Comparison of ENCODE assay signal across 35 cellular contexts in genomic region chr10:50853557-50853956, GRCh38. TPM values are rescaled to one million over a fixed set of nuclear protein-coding genes. Genes with fewer than 3 reads are reported as not detected.
"Had no signal": no experiment of that assay in that cellular context is flagged by ENCODE, and none has a peak within 500 bp of the region (broad histone marks: within the 10 kb centered on the region; RNA-seq: fewer than 3 reads in every experiment).

No MANE protein-coding gene starts in this region.

- DNase-seq: activated CD4-positive, alpha-beta memory T cell treated with anti-CD3 and anti-CD28 coated beads for 36 hours; activated CD4-positive, alpha-beta T cell treated with anti-CD3 and anti-CD28 coated beads for 36 hours; activated CD4-positive, alpha-beta T cell treated with anti-CD3 and anti-CD28 coated beads, Interleukin-2, amount 10 ng/mL, durations not matched to agents 24 days and 14 days; activated CD4-positive, CD25-positive, alpha-beta regulatory T cell; activated CD4-positive, CD25-positive, alpha-beta regulatory T cell treated with anti-CD3 and anti-CD28 coated beads, Interleukin-2, amount 50 U/mL, for 72 hours; activated CD8-positive, alpha-beta memory T cell treated with anti-CD3 and anti-CD28 coated beads, Interleukin-2, amount 10 ng/mL, durations not matched to agents 7 days and 5 days; activated CD8-positive, alpha-beta memory T cell treated with anti-CD3 and anti-CD28 coated beads, Interleukin-2, amount 50 U/mL, for 4 hours; activated CD8-positive, alpha-beta T cell treated with anti-CD3 and anti-CD28 coated beads, Interleukin-2, amount 10 ng/mL, durations not matched to agents 7 days and 5 days; activated effector memory CD4-positive, alpha-beta T cell treated with anti-CD3 and anti-CD28 coated beads, Interleukin-2, amount 50 U/mL, for 16 hours; activated naive CD4-positive, alpha-beta T cell treated with anti-CD3 and anti-CD28 coated beads for 36 hours; activated naive CD8-positive, alpha-beta T cell treated with anti-CD3 and anti-CD28 coated beads for 36 hours; activated naive CD8-positive, alpha-beta T cell treated with anti-CD3 and anti-CD28 coated beads, Interleukin-2, amount 50 U/mL, for 24 hours; activated T-cell treated with anti-CD3 and anti-CD28 coated beads, Interleukin-2, amount 50 U/mL, for 1 hour; activated T-cell treated with anti-CD3 and anti-CD28 coated beads, Interleukin-2, amount 50 U/mL, for 48 hours; adrenal gland; amygdala; aorta; body of pancreas; caudate nucleus; cortex of kidney; dermis blood vessel endothelial cell; effector CD4-positive, alpha-beta T cell; effector memory CD8-positive, alpha-beta T cell; erythroblast; foreskin keratinocyte; gastrocnemius medialis; glutamatergic neuron; heart left ventricle; T-helper 2 cell had no signal

- H3K27ac ChIP-seq: adrenal gland, esophagus muscularis mucosa, foreskin keratinocyte, gastrocnemius medialis, heart left ventricle had no signal

- H3K4me3 Mint-ChIP-seq: activated CD4-positive, alpha-beta memory T cell treated with anti-CD3 and anti-CD28 coated beads for 36 hours; activated CD4-positive, alpha-beta T cell treated with anti-CD3 and anti-CD28 coated beads for 36 hours; activated CD4-positive, alpha-beta T cell treated with anti-CD3 and anti-CD28 coated beads, Interleukin-2, amount 10 ng/mL, durations not matched to agents 24 days and 14 days; activated CD8-positive, alpha-beta memory T cell treated with anti-CD3 and anti-CD28 coated beads, Interleukin-2, amount 10 ng/mL, durations not matched to agents 7 days and 5 days; activated CD8-positive, alpha-beta T cell treated with anti-CD3 and anti-CD28 coated beads, Interleukin-2, amount 10 ng/mL, durations not matched to agents 7 days and 5 days; activated naive CD4-positive, alpha-beta T cell treated with anti-CD3 and anti-CD28 coated beads for 36 hours; activated naive CD4-positive, alpha-beta T cell treated with anti-CD3 and anti-CD28 coated beads, Interleukin-2, amount 50 U/mL, for 24 hours; activated naive CD8-positive, alpha-beta T cell treated with anti-CD3 and anti-CD28 coated beads for 36 hours; activated naive CD8-positive, alpha-beta T cell treated with anti-CD3 and anti-CD28 coated beads, Interleukin-2, amount 50 U/mL, for 24 hours; activated T-helper 1 cell treated with anti-CD3 and anti-CD28 coated beads, Interleukin-12 subunit alpha, Interleukin-12 subunit beta, Interleukin-2, Interleukin-4 antibody, amounts not matched to agents 30 ng/mL and 10 ng/mL and 1 ng/mL, durations not matched to agents 14 hours and 24 hours and 36 hours; effector memory CD8-positive, alpha-beta T cell had no signal

- H3K36me3 ChIP-seq: adrenal gland, esophagus muscularis mucosa, gastrocnemius medialis, heart left ventricle had no signal

- H3K4me1 ChIP-seq: adrenal gland, esophagus muscularis mucosa, gastrocnemius medialis, heart left ventricle had no signal

- H3K36me3 Mint-ChIP-seq: activated CD4-positive, alpha-beta memory T cell treated with anti-CD3 and anti-CD28 coated beads for 36 hours; activated CD8-positive, alpha-beta memory T cell treated with anti-CD3 and anti-CD28 coated beads, Interleukin-2, amount 10 ng/mL, durations not matched to agents 7 days and 5 days; activated naive CD4-positive, alpha-beta T cell treated with anti-CD3 and anti-CD28 coated beads, Interleukin-2, amount 50 U/mL, for 24 hours; activated naive CD8-positive, alpha-beta T cell treated with anti-CD3 and anti-CD28 coated beads for 36 hours had no signal

- H3K9me3 Mint-ChIP-seq: activated CD4-positive, alpha-beta memory T cell treated with anti-CD3 and anti-CD28 coated beads for 36 hours; activated CD4-positive, alpha-beta T cell treated with anti-CD3 and anti-CD28 coated beads, Interleukin-2, amount 10 ng/mL, durations not matched to agents 24 days and 14 days; activated naive CD4-positive, alpha-beta T cell treated with anti-CD3 and anti-CD28 coated beads for 36 hours; activated naive CD4-positive, alpha-beta T cell treated with anti-CD3 and anti-CD28 coated beads, Interleukin-2, amount 50 U/mL, for 24 hours; activated naive CD8-positive, alpha-beta T cell treated with anti-CD3 and anti-CD28 coated beads for 36 hours; activated naive CD8-positive, alpha-beta T cell treated with anti-CD3 and anti-CD28 coated beads, Interleukin-2, amount 50 U/mL, for 24 hours; activated T-helper 1 cell treated with anti-CD3 and anti-CD28 coated beads, Interleukin-12 subunit alpha, Interleukin-12 subunit beta, Interleukin-2, Interleukin-4 antibody, amounts not matched to agents 30 ng/mL and 10 ng/mL and 1 ng/mL, durations not matched to agents 14 hours and 24 hours and 36 hours; activated T-helper 2 cell treated with anti-CD3 and anti-CD28 coated beads, Interferon-gamma antibody, Interleukin-2, Interleukin-4, amounts not matched to agents 10 μg/mL and 5 μg/mL and 100 μg/mL, durations not matched to agents 14 hours and 24 hours and 36 hours; effector memory CD8-positive, alpha-beta T cell had no signal

- ATAC-seq: activated CD4-positive, alpha-beta T cell treated with anti-CD3 and anti-CD28 coated beads for 36 hours; activated CD8-positive, alpha-beta memory T cell treated with anti-CD3 and anti-CD28 coated beads, Interleukin-2, amount 10 ng/mL, durations not matched to agents 7 days and 5 days; activated CD8-positive, alpha-beta T cell treated with anti-CD3 and anti-CD28 coated beads, Interleukin-2, amount 10 ng/mL, durations not matched to agents 7 days and 5 days; activated naive CD8-positive, alpha-beta T cell treated with anti-CD3 and anti-CD28 coated beads, Interleukin-2, amount 50 U/mL, for 24 hours; body of pancreas; effector memory CD8-positive, alpha-beta T cell; foreskin keratinocyte; gastrocnemius medialis; heart left ventricle had no signal

- H3K9me3 ChIP-seq: adrenal gland, body of pancreas, esophagus muscularis mucosa, gastrocnemius medialis, heart left ventricle had no signal

- H3K4me1 Mint-ChIP-seq: activated CD4-positive, alpha-beta T cell treated with anti-CD3 and anti-CD28 coated beads for 36 hours; activated CD4-positive, alpha-beta T cell treated with anti-CD3 and anti-CD28 coated beads, Interleukin-2, amount 10 ng/mL, durations not matched to agents 24 days and 14 days; activated CD8-positive, alpha-beta memory T cell treated with anti-CD3 and anti-CD28 coated beads, Interleukin-2, amount 10 ng/mL, durations not matched to agents 7 days and 5 days; activated naive CD4-positive, alpha-beta T cell treated with anti-CD3 and anti-CD28 coated beads, Interleukin-2, amount 50 U/mL, for 24 hours; activated naive CD8-positive, alpha-beta T cell treated with anti-CD3 and anti-CD28 coated beads, Interleukin-2, amount 50 U/mL, for 24 hours had no signal

- H3K27me3 ChIP-seq: body of pancreas, esophagus muscularis mucosa, foreskin keratinocyte, gastrocnemius medialis, heart left ventricle had no signal

- H3K4me3 ChIP-seq: adrenal gland, body of pancreas, esophagus muscularis mucosa, gastrocnemius medialis, heart left ventricle had no signal

- H3K27ac Mint-ChIP-seq: activated CD4-positive, alpha-beta memory T cell treated with anti-CD3 and anti-CD28 coated beads for 36 hours; activated CD4-positive, alpha-beta T cell treated with anti-CD3 and anti-CD28 coated beads for 36 hours; activated CD4-positive, alpha-beta T cell treated with anti-CD3 and anti-CD28 coated beads, Interleukin-2, amount 10 ng/mL, durations not matched to agents 24 days and 14 days; activated CD8-positive, alpha-beta memory T cell treated with anti-CD3 and anti-CD28 coated beads, Interleukin-2, amount 10 ng/mL, durations not matched to agents 7 days and 5 days; activated CD8-positive, alpha-beta T cell treated with anti-CD3 and anti-CD28 coated beads, Interleukin-2, amount 10 ng/mL, durations not matched to agents 7 days and 5 days; activated naive CD4-positive, alpha-beta T cell treated with anti-CD3 and anti-CD28 coated beads for 36 hours; activated naive CD4-positive, alpha-beta T cell treated with anti-CD3 and anti-CD28 coated beads, Interleukin-2, amount 50 U/mL, for 24 hours; activated naive CD8-positive, alpha-beta T cell treated with anti-CD3 and anti-CD28 coated beads for 36 hours; activated naive CD8-positive, alpha-beta T cell treated with anti-CD3 and anti-CD28 coated beads, Interleukin-2, amount 50 U/mL, for 24 hours; activated T-helper 1 cell treated with anti-CD3 and anti-CD28 coated beads, Interleukin-12 subunit alpha, Interleukin-12 subunit beta, Interleukin-2, Interleukin-4 antibody, amounts not matched to agents 30 ng/mL and 10 ng/mL and 1 ng/mL, durations not matched to agents 14 hours and 24 hours and 36 hours; activated T-helper 2 cell treated with anti-CD3 and anti-CD28 coated beads, Interferon-gamma antibody, Interleukin-2, Interleukin-4, amounts not matched to agents 10 μg/mL and 5 μg/mL and 100 μg/mL, durations not matched to agents 14 hours and 24 hours and 36 hours; effector memory CD8-positive, alpha-beta T cell had no signal

RNA-seq across cellular contexts. Expression of gene A1CF, which starts 31.9 kb away (rescaled TPM):
- total RNA-seq: activated CD4-positive, alpha-beta memory T cell treated with anti-CD3 and anti-CD28 coated beads for 36 hours; activated CD4-positive, alpha-beta T cell treated with anti-CD3 and anti-CD28 coated beads for 36 hours; activated CD4-positive, alpha-beta T cell treated with anti-CD3 and anti-CD28 coated beads, Interleukin-2, amount 10 ng/mL, durations not matched to agents 24 days and 14 days; activated CD8-positive, alpha-beta memory T cell treated with anti-CD3 and anti-CD28 coated beads for 36 hours; activated CD8-positive, alpha-beta memory T cell treated with anti-CD3 and anti-CD28 coated beads, Interleukin-2, amount 10 ng/mL, durations not matched to agents 7 days and 5 days; activated CD8-positive, alpha-beta T cell treated with anti-CD3 and anti-CD28 coated beads, Interleukin-2, amount 10 ng/mL, durations not matched to agents 7 days and 5 days; activated naive CD4-positive, alpha-beta T cell treated with anti-CD3 and anti-CD28 coated beads for 36 hours; activated naive CD8-positive, alpha-beta T cell treated with anti-CD3 and anti-CD28 coated beads for 36 hours; activated T-helper 1 cell treated with anti-CD3 and anti-CD28 coated beads, Interleukin-12 subunit alpha, Interleukin-12 subunit beta, Interleukin-2, Interleukin-4 antibody, amounts not matched to agents 30 ng/mL and 10 ng/mL and 1 ng/mL, durations not matched to agents 14 hours and 24 hours and 36 hours; activated T-helper 2 cell treated with anti-CD3 and anti-CD28 coated beads, Interferon-gamma antibody, Interleukin-2, Interleukin-4, amounts not matched to agents 10 μg/mL and 5 μg/mL and 100 μg/mL, durations not matched to agents 14 hours and 24 hours and 36 hours; aorta; chondrocyte; dermis blood vessel endothelial cell; esophagus muscularis mucosa; foreskin keratinocyte had no signal
- polyA plus RNA-seq: foreskin keratinocyte had no signal
